In the genomic region with DNA sequence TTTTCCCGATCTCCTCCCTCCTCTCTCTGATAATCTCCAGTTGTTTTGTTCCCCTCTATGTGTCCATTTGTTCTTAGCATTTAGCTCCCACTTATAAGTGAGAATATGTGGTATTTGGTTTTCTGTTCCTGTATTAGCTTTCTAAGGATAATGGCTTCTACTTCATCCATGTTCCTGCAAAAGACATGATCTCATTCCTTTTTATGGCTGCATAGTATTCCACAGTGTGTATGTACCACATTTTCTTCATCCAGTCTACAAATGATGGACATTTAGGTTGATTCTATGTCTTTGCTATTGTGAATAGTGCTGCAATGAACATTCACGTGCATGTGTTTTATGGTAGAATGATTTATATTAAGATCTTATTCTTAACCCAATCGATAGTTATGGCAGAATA, we compare ENCODE assay signal across 5 cellular contexts. TPM values are rescaled to one million over a fixed set of nuclear protein-coding genes. Genes with fewer than 3 reads are reported as not detected.
"Had no signal": no experiment of that assay in that cellular context is flagged by ENCODE, and none has a peak within 500 bp of the region (broad histone marks: within the 10 kb centered on the region; RNA-seq: fewer than 3 reads in every experiment).

No MANE protein-coding gene starts in this region.

RNA-seq across cellular contexts. Expression of a gene that starts 3.1 kb away (rescaled TPM):
- total RNA-seq: M059J, Peyer's patch, Right ventricle myocardium superior, SJSA1 had no signal
- polyA plus RNA-seq: SK-N-SH had no signal

RNA-seq across cellular contexts. Expression of a gene that starts 19.3 kb away (rescaled TPM):
- total RNA-seq: M059J, Peyer's patch, Right ventricle myocardium superior, SJSA1 had no signal
- polyA plus RNA-seq: SK-N-SH had no signal

RNA-seq across cellular contexts. Expression of a gene that starts 28.9 kb away (rescaled TPM):
- total RNA-seq: M059J, SJSA1 had no signal
- polyA plus RNA-seq: SK-N-SH had no signal

RNA-seq across cellular contexts. Expression of a gene that starts 42.5 kb away (rescaled TPM):
- total RNA-seq: M059J, Peyer's patch, Right ventricle myocardium superior, SJSA1 had no signal
- polyA plus RNA-seq: SK-N-SH had no signal
